20 cellular contexts compared by ENCODE assay signal in genomic region chr2:194674043-194674442, GRCh38.
A peak's percentile ranks its signal among the peaks of the same experiment; 100 is the strongest.
DNase-seq lines count a peak whose midpoint lies in the region; ATAC-seq, FAIRE-seq and TF ChIP-seq lines count a peak whose summit lies in the region.
"Had no signal": no experiment of that assay in that cellular context is flagged by ENCODE, and none has a peak within 500 bp of the region (broad histone marks: within the 10 kb centered on the region; RNA-seq: fewer than 3 reads in every experiment).

No MANE protein-coding gene starts in this region.

- H3K27me3 ChIP-seq in GM12878 (replicated peaks in 1 of 2; ENCODE audit: control insufficient read depth in 2 of 2, insufficient read depth in 2 of 2, low read length in 1 of 2): no peaks in the 10 kb centered on the region

- POLR2A ChIA-PET in GM12878 (lab: Charles Lee): no interaction called here

- DNase-seq in GM12878 (ENCODE audit: low read depth, low spot score): no peak
- no peak for DNase-seq in NCI-H1417 (lab: John Stamatoyannopoulos, UW)
- no peak for DNase-seq in stimulated activated naive CD8-positive, alpha-beta T cell treated with anti-CD3 and anti-CD28 coated beads, Interleukin-15, Interleukin-2, amounts not matched to agents 100 U/mL and 50 U/mL, for 24 hours
- no peak for DNase-seq in left ventricle myocardium superior
- DNase-seq: C1 segment of cervical spinal cord, DND-41, MV-4-11, NCI-H1417 treated with DMSO at 0.1 percent for 48 hours, NCI-H1930, NCI-H526 treated with DMSO at 0.1 percent for 48 hours, SHP77 treated with DMSO at 0.1 percent for 48 hours had no signal

- CTCF ChIA-PET in GM12878 (lab: Yijun Ruan, JAX): interaction anchor here (0.6 to 1.3 kb wide), 3 partner anchors 33 to 484 kb away, joined by 3 read pairs; no protein-coding TSS in a partner anchor

- TF ChIP-seq CTCF in GM12878 (IDR thresholded peaks at IDR 0.05 in 2 of 3, conservative IDR thresholded peaks at IDR 0.05 in 1 of 3; ENCODE audit: control insufficient read depth in 2 of 3, extremely low read depth in 1 of 3, insufficient read depth in 1 of 3, low read depth in 3 of 3, low read length in 3 of 3): no peak

- TF ChIP-seq RAD21 in GM12878 (IDR thresholded peaks at IDR 0.05; ENCODE audit: insufficient read depth, low read depth, low read length): no peak

- TF ChIP-seq EP300 in GM12878 (IDR thresholded peaks at IDR 0.05; ENCODE audit: borderline replicate concordance in 1 of 2, control insufficient read depth in 1 of 2, low read depth in 2 of 2, low read length in 2 of 2): no peak

- no peak overlapping the region for H3K27ac ChIP-seq in GM12878 (ENCODE audit: control insufficient read depth, insufficient read depth)
- H3K27ac ChIP-seq: A549 had no signal

- H3K4me1 ChIP-seq in GM12878 (ENCODE audit: control insufficient read depth, insufficient read depth, low read length): no peaks in the 10 kb centered on the region
- H3K4me1 ChIP-seq: A549 had no signal

- no peak overlapping the region for H3K4me2 ChIP-seq in GM12878 (ENCODE audit: control insufficient read depth, insufficient read depth)
- H3K4me2 ChIP-seq: A549 had no signal

- TF ChIP-seq POLR2A in GM12878 (IDR thresholded peaks at IDR 0.05; ENCODE audit: low read depth, low read length): no peak

- H3K79me2 ChIP-seq in GM12878 (ENCODE audit: control insufficient read depth, insufficient read depth, low read length): no peaks in the 10 kb centered on the region

- in situ Hi-C loops in GM12878 (cut with MboI): no loop called here

- H3K9ac ChIP-seq in GM12878 (ENCODE audit: control insufficient read depth, insufficient read depth, low read length): no peak overlapping the region

- intact Hi-C loops in GM12878 (cut with micrococcal nuclease; ENCODE audit: unreplicated experiment) (no loop called here), left ventricle myocardium superior (cut with micrococcal nuclease) (no loop called here)

- H2AFZ ChIP-seq in GM12878 (ENCODE audit: control insufficient read depth, low read depth, low read length): no peak overlapping the region

- 12% methylated on average over 1 of the region's 1 CpG for WGBS in GM12878 (ENCODE audit: insufficient coverage, insufficient replicate concordance, low lambda C conversion rate, missing lambda C conversion rate)

- H3K9me3 ChIP-seq in GM12878 (replicated peaks; ENCODE audit: control insufficient read depth, insufficient read depth, low read length): no peaks in the 10 kb centered on the region
- H3K9me3 ChIP-seq: A549 had no signal

- SMC1A ChIA-PET in GM12878 (lab: Charles Lee; ENCODE audit: uncharacterized antibody, unreplicated experiment): interaction anchor here (0.5 to 1.0 kb wide), 2 partner anchors 10 to 1061 kb away, joined by 3 to 4 read pairs; no protein-coding TSS in a partner anchor

- no peaks in the 10 kb centered on the region for H3K36me3 ChIP-seq in GM12878 (ENCODE audit: control insufficient read depth in 2 of 2, insufficient read depth in 2 of 2, low read length in 1 of 2)

- peak; percentile 57 for ATAC-seq in GM18511 (IDR thresholded peaks at IDR 0.05; ENCODE audit: unreplicated experiment)
- peak; percentile 43 for ATAC-seq in GM21423 (IDR thresholded peaks at IDR 0.05; ENCODE audit: unreplicated experiment)
- ATAC-seq in HG03354 (IDR thresholded peaks at IDR 0.05; ENCODE audit: poor library complexity, severe bottlenecking, unreplicated experiment): peak; percentile 59
- peak; percentile 89 for ATAC-seq in GM12878
- no peak for ATAC-seq in stimulated activated naive CD8-positive, alpha-beta T cell treated with anti-CD3 and anti-CD28 coated beads, Interleukin-15, Interleukin-2, amounts not matched to agents 100 U/mL and 50 U/mL, for 24 hours
- no peak for ATAC-seq in HG03025 (IDR thresholded peaks at IDR 0.05; ENCODE audit: low FRiP score, unreplicated experiment)
- ATAC-seq in left ventricle myocardium superior: no peak
- ATAC-seq: A549, HCT116, K562, SK-N-SH treated with all-trans-retinoic acid at 6 μM for 48 hours had no signal

- RAD21 ChIA-PET in GM12878 (lab: Charles Lee; ENCODE audit: unreplicated experiment): no interaction called here

- FAIRE-seq in GM12878 (lab: Jason Lieb, UNC): peak; percentile 13
- FAIRE-seq: A549, G401.6, K562 had no signal

- no peaks in the 10 kb centered on the region for H4K20me1 ChIP-seq in GM12878 (ENCODE audit: control insufficient read depth, insufficient read depth)

- no peak overlapping the region for H3K4me3 ChIP-seq in GM12878
- H3K4me3 ChIP-seq: A549, K562 had no signal

- no TSS peak for BruUV-seq in GM12878 (replicated peaks; lab: Mats Ljungman, UMichigan)

TF ChIP-seq in GM12878, 131 proteins besides CTCF, POLR2A, EP300 and RAD21:
- no peak for TF ChIP-seq NFIC (IDR thresholded peaks at IDR 0.05; ENCODE audit: low read depth, low read length)
- TF ChIP-seq SPI1 (IDR thresholded peaks at IDR 0.05; ENCODE audit: borderline replicate concordance, insufficient read depth, low read depth, low read length): peak; percentile 32; the same call in 1 of the 2 replicates

Comparison
In these comparisons a context has a peak if more than half of its experiments do, and no peak if none do; other contexts are left out.
1. ATAC-seq: peak in GM18511 (single experiment), GM21423 (single experiment), HG03354 (single experiment) and GM12878 (single experiment); none in stimulated activated naive CD8-positive, alpha-beta T cell treated with anti-CD3 and anti-CD28 coated beads, Interleukin-15, Interleukin-2, amounts not matched to agents 100 U/mL and 50 U/mL, for 24 hours (single experiment), HG03025 (single experiment) and left ventricle myocardium superior (single experiment).